ENCODE assay signal across 15 cellular contexts in the genomic region with DNA sequence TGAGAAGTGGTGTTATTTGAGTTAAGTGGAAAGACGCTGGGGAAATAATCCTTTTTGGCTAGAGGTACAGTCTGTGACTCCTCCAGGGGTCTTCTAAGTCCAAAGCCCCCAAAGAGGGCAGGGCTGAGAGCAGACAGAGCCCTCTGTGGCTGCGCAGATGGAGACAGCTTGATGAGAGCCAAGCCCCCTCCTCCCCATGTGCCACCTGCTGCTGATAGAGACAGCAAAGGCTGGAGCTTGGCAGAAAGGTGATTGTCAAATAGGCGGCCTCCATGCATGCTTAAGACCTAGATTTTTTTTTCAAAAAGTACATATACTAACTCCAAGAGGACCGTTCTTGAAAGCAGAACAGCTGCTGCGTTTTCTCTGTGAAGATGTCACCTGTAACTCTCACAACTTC.
DNase-seq lines count a peak whose midpoint lies in the region; ATAC-seq and TF ChIP-seq lines count a peak whose summit lies in the region.
"Had no signal": no experiment of that assay in that cellular context is flagged by ENCODE, and none has a peak within 500 bp of the region (broad histone marks: within the 10 kb centered on the region; RNA-seq: fewer than 3 reads in every experiment).

No MANE protein-coding gene starts in this region.

- H3K27me3 ChIP-seq in neural progenitor cell, result no peaks in the 10 kb centered on the region
- H3K27me3 ChIP-seq: BLaER1 treated with 17β-estradiol and CSF1 and Interleukin-3, amounts not matched to agents 10 nM and 100 nM; Peyer's patch; SJSA1 had no signal

- no peaks in the 10 kb centered on the region for H3K36me3 Mint-ChIP-seq in neural progenitor cell

- no peak overlapping the region for H3K4me3 ChIP-seq in neural progenitor cell
- H3K4me3 ChIP-seq: BLaER1 treated with 17β-estradiol and CSF1 and Interleukin-3, amounts not matched to agents 10 nM and 100 nM; HAP-1; Peyer's patch; SJSA1 had no signal

- H3K27me3 Mint-ChIP-seq in neural progenitor cell (ENCODE audit: insufficient read depth, low read depth), result peaks cover 3% of the 10 kb centered on the region

- H3K9ac ChIP-seq in neural progenitor cell, result no peak overlapping the region
- H3K9ac ChIP-seq: BLaER1 treated with 17β-estradiol and CSF1 and Interleukin-3, amounts not matched to agents 10 nM and 100 nM had no signal

- H3K27ac ChIP-seq in neural progenitor cell, result no peak overlapping the region
- H3K27ac ChIP-seq: BLaER1 treated with 17β-estradiol and CSF1 and Interleukin-3, amounts not matched to agents 10 nM and 100 nM; Peyer's patch; SJSA1 had no signal

- no peaks in the 10 kb centered on the region for H3K9me3 ChIP-seq in neural progenitor cell (ENCODE audit: low read depth)
- H3K9me3 ChIP-seq: BLaER1 treated with 17β-estradiol and CSF1 and Interleukin-3, amounts not matched to agents 10 nM and 100 nM; HAP-1; Peyer's patch; SJSA1 had no signal

- H4K20me1 ChIP-seq in neural progenitor cell (ENCODE audit: low read depth), result no peaks in the 10 kb centered on the region
- H4K20me1 ChIP-seq: BLaER1 treated with 17β-estradiol and CSF1 and Interleukin-3, amounts not matched to agents 10 nM and 100 nM had no signal

- peaks cover 36% of the 10 kb centered on the region for H3K4me1 Mint-ChIP-seq in neural progenitor cell

- H3K4me1 ChIP-seq in neural progenitor cell, result peaks cover 18% of the 10 kb centered on the region
- H3K4me1 ChIP-seq: HAP-1, Peyer's patch, SJSA1 had no signal

- H3K27ac Mint-ChIP-seq in neural progenitor cell, result peak overlapping the region; percentile 18
- H3K27ac Mint-ChIP-seq: T-helper 1 cell treated with Interleukin-12 subunit alpha and Interleukin-12 subunit beta and Interleukin-4 antibody, amounts not matched to agents 30 μg/mL and 1 μg/mL, for 36 hours had no signal

- no peak for TF ChIP-seq CTCF in neural progenitor cell (IDR thresholded peaks at IDR 0.05)

- H3K4me2 ChIP-seq in neural progenitor cell, result no peak overlapping the region
- H3K4me2 ChIP-seq: BLaER1 treated with 17β-estradiol and CSF1 and Interleukin-3, amounts not matched to agents 10 nM and 100 nM had no signal

- no peaks in the 10 kb centered on the region for H3F3A ChIP-seq in neural progenitor cell (ENCODE audit: low read depth)

- H3K4me3 Mint-ChIP-seq in neural progenitor cell, result no peak overlapping the region
- H3K4me3 Mint-ChIP-seq: T-helper 1 cell treated with Interleukin-12 subunit alpha and Interleukin-12 subunit beta and Interleukin-4 antibody, amounts not matched to agents 30 μg/mL and 1 μg/mL, for 36 hours had no signal

- DNase-seq in DMS 273 treated with DMSO at 0.1 percent for 48 hours (lab: John Stamatoyannopoulos, UW) (peak; percentile 49), NCI-H1694 (lab: John Stamatoyannopoulos, UW) (peak; percentile 87), NCI-H69 (lab: John Stamatoyannopoulos, UW) (peak; percentile 31), neural progenitor cell (ENCODE audit: low spot score) (no peak), NCI-H2227 (lab: John Stamatoyannopoulos, UW; ENCODE audit: unreplicated experiment) (no peak)
- DNase-seq: DMS79 treated with DMSO at 0.1 percent for 48 hours, NCI-H187 treated with DMSO at 0.1 percent for 48 hours, NCI-H510A, Peyer's patch had no signal

- no peaks in the 10 kb centered on the region for H3K9me3 Mint-ChIP-seq in neural progenitor cell
- H3K9me3 Mint-ChIP-seq: T-helper 1 cell treated with Interleukin-12 subunit alpha and Interleukin-12 subunit beta and Interleukin-4 antibody, amounts not matched to agents 30 μg/mL and 1 μg/mL, for 36 hours had no signal

- H3K79me2 ChIP-seq in neural progenitor cell (ENCODE audit: low read depth), result no peaks in the 10 kb centered on the region

- ATAC-seq in GM19467 (IDR thresholded peaks at IDR 0.05; ENCODE audit: unreplicated experiment) (no peak), HG02678 (IDR thresholded peaks at IDR 0.05; ENCODE audit: unreplicated experiment) (no peak)

- H2AFZ ChIP-seq in neural progenitor cell (replicated peaks), result peak overlapping the region; percentile 37

- no peaks in the 10 kb centered on the region for H3K36me3 ChIP-seq in neural progenitor cell
- H3K36me3 ChIP-seq: BLaER1 treated with 17β-estradiol and CSF1 and Interleukin-3, amounts not matched to agents 10 nM and 100 nM; HAP-1; Peyer's patch; SJSA1 had no signal

Comparison
In these comparisons a context has a peak if more than half of its experiments do, and no peak if none do; other contexts are left out.
1. DNase-seq: peak in DMS 273 treated with DMSO at 0.1 percent for 48 hours (single experiment), NCI-H1694 (single experiment) and NCI-H69 (single experiment); none in neural progenitor cell (single experiment) and NCI-H2227 (single experiment).